Comparison of ENCODE assay signal across 33 cellular contexts in the genomic region with DNA sequence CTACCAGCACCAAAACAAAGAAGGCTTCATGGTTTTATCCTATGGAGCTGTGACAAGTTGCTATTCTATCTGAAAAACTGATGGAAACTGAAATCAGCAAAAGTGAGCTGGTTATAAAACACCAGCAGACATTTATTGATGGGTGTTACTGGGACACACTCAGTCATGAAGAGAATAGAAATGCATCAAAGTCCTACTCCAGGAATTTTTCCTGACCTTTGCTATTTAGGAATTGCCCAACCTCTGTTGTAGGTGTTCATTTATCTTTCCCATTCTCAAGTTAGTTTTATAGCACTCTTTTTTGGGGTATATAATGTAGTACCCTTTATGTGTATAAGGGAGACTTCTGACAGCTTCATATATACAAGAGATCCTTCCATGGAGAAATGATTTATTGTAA.
"Had no signal": no experiment of that assay in that cellular context is flagged by ENCODE, and none has a peak within 500 bp of the region (broad histone marks: within the 10 kb centered on the region; RNA-seq: fewer than 3 reads in every experiment).

No MANE protein-coding gene starts in this region.

- ATAC-seq: activated CD8-positive, alpha-beta T cell treated with anti-CD3 and anti-CD28 coated beads for 36 hours; activated naive CD4-positive, alpha-beta T cell treated with anti-CD3 and anti-CD28 coated beads, Interleukin-2, amount 50 U/mL, for 72 hours; activated T-cell treated with anti-CD3 and anti-CD28 coated beads, Interleukin-2, amount 50 U/mL, for 4 hours; activated T-cell treated with anti-CD3 and anti-CD28 coated beads, Interleukin-2, amount 50 U/mL, for 72 hours; activated T-helper 17 cell treated with anti-CD3 and anti-CD28 coated beads, Interleukin-2, amount 50 U/mL, for 72 hours had no signal

- H3K27ac ChIP-seq: adrenal gland, ascending aorta, cardiac muscle cell, VCaP had no signal

- H3K27me3 ChIP-seq: adrenal gland, ascending aorta, cardiac muscle cell had no signal

- H3K4me3 ChIP-seq: adrenal gland, ascending aorta, cardiac muscle cell had no signal

- H3K36me3 ChIP-seq: adrenal gland, ascending aorta, cardiac muscle cell had no signal

- H3K4me1 ChIP-seq: adrenal gland, ascending aorta had no signal

- DNase-seq: activated B cell treated with CpG ODN at 0.5 μM for 24 hours; activated CD4-positive, alpha-beta memory T cell treated with anti-CD3 and anti-CD28 coated beads for 36 hours; activated CD4-positive, alpha-beta T cell treated with anti-CD3 and anti-CD28 coated beads for 4 hours; activated CD4-positive, alpha-beta T cell treated with anti-CD3 and anti-CD28 coated beads, Interleukin-2, amount 10 ng/mL, durations not matched to agents 24 days and 14 days; activated CD4-positive, alpha-beta T cell treated with anti-CD3 and anti-CD28 coated beads, Interleukin-2, amount 50 U/mL, for 1 hour; activated CD4-positive, alpha-beta T cell treated with anti-CD3 and anti-CD28 coated beads, Interleukin-2, amount 50 U/mL, for 4 hours; activated CD4-positive, CD25-positive, alpha-beta regulatory T cell treated with anti-CD3 and anti-CD28 coated beads, Interleukin-2, amount 50 U/mL, for 72 hours; activated CD8-positive, alpha-beta memory T cell treated with anti-CD3 and anti-CD28 coated beads, Interleukin-2, amount 50 U/mL, for 4 hours; activated CD8-positive, alpha-beta T cell treated with anti-CD3 and anti-CD28 coated beads for 36 hours; activated effector memory CD4-positive, alpha-beta T cell treated with anti-CD3 and anti-CD28 coated beads, Interleukin-2, amount 50 U/mL, for 16 hours; activated gamma-delta T cell treated with Interleukin-2 at 50 U/mL for 16 hours; activated naive CD4-positive, alpha-beta T cell; activated naive CD4-positive, alpha-beta T cell treated with anti-CD3 and anti-CD28 coated beads for 36 hours; activated naive CD4-positive, alpha-beta T cell treated with anti-CD3 and anti-CD28 coated beads, Interleukin-2, amount 50 U/mL, for 16 hours; activated naive CD8-positive, alpha-beta T cell treated with anti-CD3 and anti-CD28 coated beads for 36 hours; activated T-cell treated with anti-CD3 and anti-CD28 coated beads for 4 hours; activated T-cell treated with anti-CD3 and anti-CD28 coated beads, Interleukin-2, amount 50 U/mL, for 1 hour; activated T-cell treated with anti-CD3 and anti-CD28 coated beads, Interleukin-2, amount 50 U/mL, for 4 hours; activated T-cell treated with anti-CD3 and anti-CD28 coated beads, Interleukin-2, amount 50 U/mL, for 72 hours; adrenal gland; amniotic stem cell; caudate nucleus; SW 1271; T-helper 1 cell; T-helper 2 cell; T-helper 9 cell had no signal

- H3K9me3 ChIP-seq: adrenal gland, ascending aorta had no signal

- FAIRE-seq: bronchial epithelial cell, TTC549 had no signal
